Comparison of ENCODE assay signal across 8 cellular contexts in genomic region chr3:42035816-42036482, GRCh38. TPM values are rescaled to one million over a fixed set of nuclear protein-coding genes. Genes with fewer than 3 reads are reported as not detected.
A peak's percentile ranks its signal among the peaks of the same experiment; 100 is the strongest.
DNase-seq lines count a peak whose midpoint lies in the region; ATAC-seq and FAIRE-seq lines count a peak whose summit lies in the region.

No MANE protein-coding gene starts in this region.

- 36% methylated on average over 4 of the region's 4 CpGs for WGBS in right cardiac atrium

- no peak overlapping the region for H3K4me3 Mint-ChIP-seq in activated naive CD8-positive, alpha-beta T cell

- H3K27ac Mint-ChIP-seq in activated naive CD8-positive, alpha-beta T cell: peak overlapping the region; percentile 55

- no peak for FAIRE-seq in frontal cortex (lab: Jason Lieb, UNC)

- H3K9me3 ChIP-seq in right cardiac atrium (ENCODE audit: control insufficient read depth, low read length) (no peaks in the 10 kb centered on the region), skeletal muscle tissue (ENCODE audit: control insufficient read depth in 3 of 3, low read length in 3 of 3) (no peaks in the 10 kb centered on the region)

- peak overlapping the region; percentile 57 to 74 (median 59) for H3K9ac ChIP-seq in skeletal muscle tissue (ENCODE audit: low read depth in 1 of 3, low read length in 3 of 3)

- no peaks in the 10 kb centered on the region for H3K9me3 Mint-ChIP-seq in activated naive CD8-positive, alpha-beta T cell (ENCODE audit: low read depth)

- intact Hi-C loops in right cardiac atrium (cut with DNase I): no loop called here

- H3K27ac ChIP-seq in right cardiac atrium (ENCODE audit: low read length): peak overlapping the region; percentile 96
- peak overlapping the region; percentile 89 for H3K27ac ChIP-seq in skeletal muscle tissue (ENCODE audit: low read depth, low read length)

- H3K4me3 ChIP-seq in right cardiac atrium (ENCODE audit: low read length) (no peak overlapping the region), skeletal muscle tissue (ENCODE audit: low read length in 3 of 3) (peak overlapping the region in 1 of 3 donors; percentile 34)

- H3K36me3 ChIP-seq in skeletal muscle tissue (ENCODE audit: control insufficient read depth in 3 of 3, insufficient read depth in 3 of 3, low read length in 3 of 3): peaks cover 9 to 13% (median 10%) of the 10 kb centered on the region in 3 donors

- peak; percentile 33 for ATAC-seq in right cardiac atrium

- H3K27me3 ChIP-seq in right cardiac atrium (ENCODE audit: control insufficient read depth, insufficient read depth): no peaks in the 10 kb centered on the region
- H3K27me3 ChIP-seq in skeletal muscle tissue (ENCODE audit: control insufficient read depth in 3 of 3, insufficient read depth in 3 of 3, low read length in 3 of 3): no peaks in the 10 kb centered on the region

- DNase-seq in ELF-1 (ENCODE audit: low read depth, low spot score) (peak; percentile 46), right cardiac atrium (peak in 2 of 3 donors; percentile 63 to 65), putamen (ENCODE audit: low spot score) (no peak), NCI-H2227 treated with DMSO at 0.1 percent for 48 hours (lab: John Stamatoyannopoulos, UW) (no peak), frontal cortex (ENCODE audit: low spot score in 2 of 2) (no peak), hippocampal formation (lab: John Stamatoyannopoulos, UW) (no peak)

- no peaks in the 10 kb centered on the region for H3K27me3 Mint-ChIP-seq in activated naive CD8-positive, alpha-beta T cell

- peaks cover 11% of the 10 kb centered on the region for H3K36me3 Mint-ChIP-seq in activated naive CD8-positive, alpha-beta T cell

- H3K4me1 Mint-ChIP-seq in activated naive CD8-positive, alpha-beta T cell (ENCODE audit: low read depth): peaks cover 15% of the 10 kb centered on the region

- H3K4me1 ChIP-seq in right cardiac atrium (ENCODE audit: control insufficient read depth, insufficient read depth, low read length) (peaks cover 28% of the 10 kb centered on the region), skeletal muscle tissue (ENCODE audit: control insufficient read depth in 3 of 3, insufficient read depth in 3 of 3, low read length in 3 of 3) (peaks cover 65 to 68% (median 67%) of the 10 kb centered on the region in 3 donors)

RNA-seq across cellular contexts. Expression of gene TRAK1, which starts 55.2 kb away (rescaled TPM):
- 100 to 1,000 TPM; 201 to 249 (median 232) TPM for total RNA-seq in right cardiac atrium
- polyA plus RNA-seq in right cardiac atrium: 91.7 TPM
- total RNA-seq in skeletal muscle tissue: 57.9 TPM
- total RNA-seq in frontal cortex: 28.1 TPM

Comparison
In these comparisons a context has a peak if more than half of its experiments do, and no peak if none do; other contexts are left out.
1. DNase-seq: peak in ELF-1 (single experiment) and right cardiac atrium (2 of 3); none in putamen (single experiment), NCI-H2227 treated with DMSO at 0.1 percent for 48 hours (single experiment), frontal cortex (0 of 2) and hippocampal formation (0 of 2).